Comparison of ENCODE assay signal across 8 cellular contexts in genomic region chr3:9397331-9397910, GRCh38. TPM values are rescaled to one million over a fixed set of nuclear protein-coding genes. Genes with fewer than 3 reads are reported as not detected.
DNase-seq lines count a peak whose midpoint lies in the region; TF ChIP-seq lines count a peak whose summit lies in the region.

A gene with protein sequence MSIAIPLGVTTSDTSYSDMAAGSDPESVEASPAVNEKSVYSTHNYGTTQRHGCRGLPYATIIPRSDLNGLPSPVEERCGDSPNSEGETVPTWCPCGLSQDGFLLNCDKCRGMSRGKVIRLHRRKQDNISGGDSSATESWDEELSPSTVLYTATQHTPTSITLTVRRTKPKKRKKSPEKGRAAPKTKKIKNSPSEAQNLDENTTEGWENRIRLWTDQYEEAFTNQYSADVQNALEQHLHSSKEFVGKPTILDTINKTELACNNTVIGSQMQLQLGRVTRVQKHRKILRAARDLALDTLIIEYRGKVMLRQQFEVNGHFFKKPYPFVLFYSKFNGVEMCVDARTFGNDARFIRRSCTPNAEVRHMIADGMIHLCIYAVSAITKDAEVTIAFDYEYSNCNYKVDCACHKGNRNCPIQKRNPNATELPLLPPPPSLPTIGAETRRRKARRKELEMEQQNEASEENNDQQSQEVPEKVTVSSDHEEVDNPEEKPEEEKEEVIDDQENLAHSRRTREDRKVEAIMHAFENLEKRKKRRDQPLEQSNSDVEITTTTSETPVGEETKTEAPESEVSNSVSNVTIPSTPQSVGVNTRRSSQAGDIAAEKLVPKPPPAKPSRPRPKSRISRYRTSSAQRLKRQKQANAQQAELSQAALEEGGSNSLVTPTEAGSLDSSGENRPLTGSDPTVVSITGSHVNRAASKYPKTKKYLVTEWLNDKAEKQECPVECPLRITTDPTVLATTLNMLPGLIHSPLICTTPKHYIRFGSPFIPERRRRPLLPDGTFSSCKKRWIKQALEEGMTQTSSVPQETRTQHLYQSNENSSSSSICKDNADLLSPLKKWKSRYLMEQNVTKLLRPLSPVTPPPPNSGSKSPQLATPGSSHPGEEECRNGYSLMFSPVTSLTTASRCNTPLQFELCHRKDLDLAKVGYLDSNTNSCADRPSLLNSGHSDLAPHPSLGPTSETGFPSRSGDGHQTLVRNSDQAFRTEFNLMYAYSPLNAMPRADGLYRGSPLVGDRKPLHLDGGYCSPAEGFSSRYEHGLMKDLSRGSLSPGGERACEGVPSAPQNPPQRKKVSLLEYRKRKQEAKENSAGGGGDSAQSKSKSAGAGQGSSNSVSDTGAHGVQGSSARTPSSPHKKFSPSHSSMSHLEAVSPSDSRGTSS (N-terminal part only) (plus strand): TSS chr3:9397615. CDS start chr3:9428939, 31,324 bp downstream.

- peaks cover 10% of the 10 kb centered on the region for H3K36me3 ChIP-seq in H7 (replicated peaks; ENCODE audit: control insufficient read depth, insufficient read depth, low read length)
- peaks cover 19% of the 10 kb centered on the region; the same call in 1 of the 2 replicates for H3K36me3 ChIP-seq in Loucy (ENCODE audit: insufficient read depth, low read length)

- TF ChIP-seq CTCF in Loucy (conservative IDR thresholded peaks at IDR 0.05; ENCODE audit: low read length) (no peak), fibroblast of the aortic adventitia (IDR thresholded peaks at IDR 0.05; ENCODE audit: insufficient read depth, low read length) (no peak), nephron (IDR thresholded peaks at IDR 0.05; ENCODE audit: unreplicated experiment in 3 of 3) (no peak)

- H3K4me2 ChIP-seq in Loucy (ENCODE audit: low read depth, low read length, poor library complexity, severe bottlenecking) = peak within 1 kb of the TSS; percentile 96

- DNase-seq in ELR (ENCODE audit: low read depth) (peak; percentile 95), H7 (peak; percentile 96), SHP77 treated with DMSO at 0.1 percent for 48 hours (lab: John Stamatoyannopoulos, UW) (peak; percentile 86), fibroblast of the aortic adventitia (ENCODE audit: low read depth) (peak; percentile 95)
- DNase-seq in activated effector memory CD4-positive, alpha-beta T cell treated with anti-CD3 and anti-CD28 coated beads, Interleukin-2, amount 50 U/mL, for 16 hours = peak; percentile 100

- H3K27me3 Mint-ChIP-seq in nephron (ENCODE audit: low read depth) = no peaks in the 10 kb centered on the region
- H3K27me3 Mint-ChIP-seq in stimulated activated naive CD8-positive, alpha-beta T cell treated with anti-CD3 and anti-CD28 coated beads, Interleukin-15, Interleukin-2, amounts not matched to agents 100 ng/mL and 50 ng/mL, for 24 hours = no peaks in the 10 kb centered on the region

- H3K4me1 Mint-ChIP-seq in nephron = peaks cover 51% of the 10 kb centered on the region
- peaks cover 76% of the 10 kb centered on the region for H3K4me1 Mint-ChIP-seq in stimulated activated naive CD8-positive, alpha-beta T cell treated with anti-CD3 and anti-CD28 coated beads, Interleukin-15, Interleukin-2, amounts not matched to agents 100 ng/mL and 50 ng/mL, for 24 hours (ENCODE audit: low read depth)

- H3K27me3 ChIP-seq in H7 (ENCODE audit: control insufficient read depth, insufficient read depth, low read length) (no peaks in the 10 kb centered on the region), Loucy (ENCODE audit: insufficient read depth, low read length, poor library complexity, severe bottlenecking) (peaks cover 5% of the 10 kb centered on the region)

- peaks cover 83% of the 10 kb centered on the region for H4K20me1 ChIP-seq in Loucy (ENCODE audit: insufficient read depth, low read length, poor library complexity, severe bottlenecking)

- H3K9ac ChIP-seq in Loucy (ENCODE audit: low read depth, low read length, poor library complexity, severe bottlenecking) = peak within 1 kb of the TSS; percentile 98

- peaks cover 52% of the 10 kb centered on the region for H3K4me1 ChIP-seq in Loucy (ENCODE audit: insufficient read depth, low read length, poor library complexity, severe bottlenecking)

- H3K27ac Mint-ChIP-seq in nephron = peak within 1 kb of the TSS; percentile 96 to 100 (median 99)
- peak within 1 kb of the TSS; percentile 100 for H3K27ac Mint-ChIP-seq in stimulated activated naive CD8-positive, alpha-beta T cell treated with anti-CD3 and anti-CD28 coated beads, Interleukin-15, Interleukin-2, amounts not matched to agents 100 ng/mL and 50 ng/mL, for 24 hours

- H3F3A ChIP-seq in Loucy (ENCODE audit: low read depth) = peaks cover 9% of the 10 kb centered on the region; the same call in 1 of the 2 replicates

- H2AFZ ChIP-seq in Loucy (ENCODE audit: low read length) = no peak within 1 kb of the TSS

- H3K9me3 Mint-ChIP-seq in nephron = no peaks in the 10 kb centered on the region
- no peaks in the 10 kb centered on the region for H3K9me3 Mint-ChIP-seq in stimulated activated naive CD8-positive, alpha-beta T cell treated with anti-CD3 and anti-CD28 coated beads, Interleukin-15, Interleukin-2, amounts not matched to agents 100 ng/mL and 50 ng/mL, for 24 hours

- H3K4me3 Mint-ChIP-seq in nephron = peak within 1 kb of the TSS; percentile 97 to 100 (median 98)
- H3K4me3 Mint-ChIP-seq in stimulated activated naive CD8-positive, alpha-beta T cell treated with anti-CD3 and anti-CD28 coated beads, Interleukin-15, Interleukin-2, amounts not matched to agents 100 ng/mL and 50 ng/mL, for 24 hours = peak within 1 kb of the TSS; percentile 100

- peaks cover 21% of the 10 kb centered on the region for H3K36me3 Mint-ChIP-seq in nephron (ENCODE audit: low read depth)
- H3K36me3 Mint-ChIP-seq in stimulated activated naive CD8-positive, alpha-beta T cell treated with anti-CD3 and anti-CD28 coated beads, Interleukin-15, Interleukin-2, amounts not matched to agents 100 ng/mL and 50 ng/mL, for 24 hours (ENCODE audit: low read depth) = peaks cover 56% of the 10 kb centered on the region

- no peaks in the 10 kb centered on the region for H3K9me3 ChIP-seq in Loucy (ENCODE audit: insufficient read depth, low read depth, low read length)

- peaks cover 85% of the 10 kb centered on the region for H3K79me2 ChIP-seq in Loucy (ENCODE audit: insufficient read depth, low read length)

- H3K9me2 ChIP-seq in Loucy (replicated peaks; ENCODE audit: low read depth, low read length) = no peaks in the 10 kb centered on the region

- H3K4me3 ChIP-seq in H7 (ENCODE audit: insufficient read depth, low read depth, low read length) (peak within 1 kb of the TSS; percentile 97), Loucy (ENCODE audit: low read length, poor library complexity, severe bottlenecking) (peak within 1 kb of the TSS; percentile 98), fibroblast of the aortic adventitia (ENCODE audit: low read depth, low read length) (peak within 1 kb of the TSS; percentile 99)

RNA-seq across cellular contexts. Expression of the gene that starts here (rescaled TPM):
- 99.8 and 139 TPM in 2 replicates for total RNA-seq in H7 (2014; rRNA removed; shearing (Covaris generic))
- 62.1 and 80.2 TPM in 2 replicates for total RNA-seq in fibroblast of the aortic adventitia (ENCODE audit: low replicate concordance)

Comparison
In these comparisons a context has a peak if more than half of its experiments do, and no peak if none do; other contexts are left out.
1. Peak in every context shown above with its lines: DNase-seq and H3K4me3 ChIP-seq.